12 cellular contexts compared by ENCODE assay signal in the genomic region with DNA sequence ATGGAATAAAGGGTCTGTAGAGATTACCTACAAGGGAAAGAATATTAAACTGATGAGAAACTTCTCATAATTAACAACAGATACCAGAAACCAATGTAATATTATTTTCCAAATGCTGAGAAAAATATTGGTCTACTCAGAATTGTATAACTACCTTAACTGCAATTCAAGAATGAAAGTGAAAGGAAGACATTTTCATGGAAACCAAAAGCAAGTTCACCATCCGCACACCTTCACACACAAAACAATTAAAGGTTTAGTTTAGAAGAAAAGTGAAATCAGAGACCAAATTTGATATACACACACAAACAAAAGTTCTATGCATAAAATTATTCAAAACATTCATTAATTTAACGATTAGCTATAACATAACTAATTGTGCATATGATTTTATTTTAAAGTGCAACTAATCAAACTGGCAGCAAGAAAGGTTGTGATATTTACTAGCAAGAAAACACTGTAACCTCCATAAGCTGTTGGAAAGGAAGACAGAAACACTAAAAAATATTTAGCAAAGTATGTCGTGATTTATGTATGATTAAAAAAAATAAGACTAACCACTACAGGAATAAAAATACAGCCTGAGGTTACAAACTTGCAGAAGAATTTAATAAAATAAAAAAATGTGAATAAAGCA.
DNase-seq lines count a peak whose midpoint lies in the region; ATAC-seq and TF ChIP-seq lines count a peak whose summit lies in the region.
"Had no signal": no experiment of that assay in that cellular context is flagged by ENCODE, and none has a peak within 500 bp of the region (broad histone marks: within the 10 kb centered on the region; RNA-seq: fewer than 3 reads in every experiment).

No MANE protein-coding gene starts in this region.

- H3K9me3 Mint-ChIP-seq in activated CD4-positive, alpha-beta T cell treated with anti-CD3 and anti-CD28 coated beads, Interleukin-2, amount 10 ng/mL, durations not matched to agents 7 days and 5 days, result no peaks in the 10 kb centered on the region
- no peaks in the 10 kb centered on the region for H3K9me3 Mint-ChIP-seq in endothelial cell (ENCODE audit: unreplicated experiment)
- H3K9me3 Mint-ChIP-seq in Caco-2 (ENCODE audit: unreplicated experiment), result no peaks in the 10 kb centered on the region
- H3K9me3 Mint-ChIP-seq: H9 had no signal

- ATAC-seq in GM19452 (IDR thresholded peaks at IDR 0.05; ENCODE audit: unreplicated experiment) (peak; percentile 57), HG03432 (IDR thresholded peaks at IDR 0.05; ENCODE audit: unreplicated experiment) (peak; percentile 71), GM21360 (IDR thresholded peaks at IDR 0.05; ENCODE audit: unreplicated experiment) (no peak)

- POLR2A ChIA-PET in activated CD4-positive, alpha-beta T cell treated with anti-CD3 and anti-CD28 coated beads, Interleukin-2, amount 10 ng/mL, durations not matched to agents 7 days and 5 days (lab: Charles Lee), result no interaction called here
- POLR2A ChIA-PET in Caco-2 (lab: Charles Lee), result no interaction called here
- POLR2A ChIA-PET in RWPE1 (lab: Yijun Ruan, JAX; ENCODE audit: low non-redundant PET), result no interaction called here

- peaks cover 22% of the 10 kb centered on the region for H3K4me1 Mint-ChIP-seq in activated CD4-positive, alpha-beta T cell treated with anti-CD3 and anti-CD28 coated beads, Interleukin-2, amount 10 ng/mL, durations not matched to agents 7 days and 5 days
- H3K4me1 Mint-ChIP-seq in endothelial cell (ENCODE audit: unreplicated experiment) (peaks cover 12% of the 10 kb centered on the region), Caco-2 (ENCODE audit: low read depth, unreplicated experiment) (no peaks in the 10 kb centered on the region)

- no peaks in the 10 kb centered on the region for H3K36me3 Mint-ChIP-seq in activated CD4-positive, alpha-beta T cell treated with anti-CD3 and anti-CD28 coated beads, Interleukin-2, amount 10 ng/mL, durations not matched to agents 7 days and 5 days (ENCODE audit: low read depth)
- H3K36me3 Mint-ChIP-seq in endothelial cell (ENCODE audit: low read depth, unreplicated experiment) (no peaks in the 10 kb centered on the region), Caco-2 (ENCODE audit: insufficient read depth, unreplicated experiment) (no peaks in the 10 kb centered on the region)

- no peaks in the 10 kb centered on the region for H3K27me3 Mint-ChIP-seq in activated CD4-positive, alpha-beta T cell treated with anti-CD3 and anti-CD28 coated beads, Interleukin-2, amount 10 ng/mL, durations not matched to agents 7 days and 5 days
- H3K27me3 Mint-ChIP-seq in endothelial cell (ENCODE audit: unreplicated experiment) (no peaks in the 10 kb centered on the region), Caco-2 (ENCODE audit: insufficient read depth, unreplicated experiment) (no peaks in the 10 kb centered on the region)

- H3K4me3 Mint-ChIP-seq in activated CD4-positive, alpha-beta T cell treated with anti-CD3 and anti-CD28 coated beads, Interleukin-2, amount 10 ng/mL, durations not matched to agents 7 days and 5 days, result peak overlapping the region; percentile 59
- H3K4me3 Mint-ChIP-seq in endothelial cell (ENCODE audit: unreplicated experiment), result no peak overlapping the region
- no peak overlapping the region for H3K4me3 Mint-ChIP-seq in Caco-2 (ENCODE audit: unreplicated experiment)
- H3K4me3 Mint-ChIP-seq: H9 had no signal

- no peaks in the 10 kb centered on the region for H3K36me3 ChIP-seq in Caco-2 (ENCODE audit: control insufficient read depth, insufficient read depth, low read length)
- H3K36me3 ChIP-seq: vagina had no signal

- no peaks in the 10 kb centered on the region for H3K27me3 ChIP-seq in Caco-2 (replicated peaks; ENCODE audit: control insufficient read depth, insufficient read depth, low read length)
- H3K27me3 ChIP-seq: vagina had no signal

- no peaks in the 10 kb centered on the region; the same call in 1 of the 2 replicates for H3K4me1 ChIP-seq in Caco-2
- H3K4me1 ChIP-seq: vagina had no signal

- no peaks in the 10 kb centered on the region for H3K9me3 ChIP-seq in Caco-2
- H3K9me3 ChIP-seq: vagina had no signal

- BruUV-seq in Caco-2 (replicated peaks; lab: Mats Ljungman, UMichigan), result no TSS peak

- TF ChIP-seq CTCF in endothelial cell (IDR thresholded peaks at IDR 0.05; ENCODE audit: unreplicated experiment) (no peak), Caco-2 (IDR thresholded peaks at IDR 0.05; ENCODE audit: insufficient read depth in 1 of 2, low read depth in 1 of 2, low read length in 1 of 2, severe bottlenecking in 1 of 2, unreplicated experiment in 1 of 2) (no peak), RWPE1 (conservative IDR thresholded peaks at IDR 0.05; ENCODE audit: low read depth) (no peak)

- H3K27ac Mint-ChIP-seq in activated CD4-positive, alpha-beta T cell treated with anti-CD3 and anti-CD28 coated beads, Interleukin-2, amount 10 ng/mL, durations not matched to agents 7 days and 5 days, result peak overlapping the region; percentile 83
- H3K27ac Mint-ChIP-seq in endothelial cell (ENCODE audit: unreplicated experiment) (peak overlapping the region; percentile 31), Caco-2 (ENCODE audit: unreplicated experiment) (no peak overlapping the region)

- H3K4me3 ChIP-seq in Caco-2 (ENCODE audit: low read depth, low read length), result no peak overlapping the region
- H3K4me3 ChIP-seq: vagina had no signal

- peak; percentile 12 for DNase-seq in activated CD4-positive, alpha-beta T cell treated with anti-CD3 and anti-CD28 coated beads, Interleukin-2, amount 10 ng/mL, durations not matched to agents 7 days and 5 days
- no peak for DNase-seq in activated CD4-positive, alpha-beta T cell treated with anti-CD3 and anti-CD28 coated beads for 1 hour
- no peak for DNase-seq in endothelial cell (ENCODE audit: low spot score)
- no peak for DNase-seq in Caco-2
- no peak for DNase-seq in RWPE1 (ENCODE audit: low spot score)
- DNase-seq: H9, NCI-H526, T1000 had no signal

- intact Hi-C loops in Caco-2 (cut with micrococcal nuclease; ENCODE audit: unreplicated experiment), result no loop called here

- H3K27ac ChIP-seq in RWPE1, result no peak overlapping the region
- H3K27ac ChIP-seq: vagina had no signal

- CTCF ChIA-PET in activated CD4-positive, alpha-beta T cell treated with anti-CD3 and anti-CD28 coated beads, Interleukin-2, amount 10 ng/mL, durations not matched to agents 7 days and 5 days (lab: Charles Lee), result no interaction called here
- CTCF ChIA-PET in Caco-2 (lab: Charles Lee) (no interaction called here), RWPE1 (lab: Yijun Ruan, JAX) (no interaction called here)
